In genomic region chr12:122087431-122088180, GRCh38 we compare ENCODE assay signal across 11 cellular contexts. TPM values are rescaled to one million over a fixed set of nuclear protein-coding genes. Genes with fewer than 3 reads are reported as not detected.
A peak's percentile ranks its signal among the peaks of the same experiment; 100 is the strongest.
DNase-seq lines count a peak whose midpoint lies in the region; ATAC-seq and TF ChIP-seq lines count a peak whose summit lies in the region.
"Had no signal": no experiment of that assay in that cellular context is flagged by ENCODE, and none has a peak within 500 bp of the region (broad histone marks: within the 10 kb centered on the region; RNA-seq: fewer than 3 reads in every experiment).

No MANE protein-coding gene starts in this region.

- H3K9me2 ChIP-seq in OCI-LY7 (ENCODE audit: insufficient read depth, low read length), result no peaks in the 10 kb centered on the region

- peak overlapping the region; percentile 5 for H3K27ac ChIP-seq in naive thymus-derived CD4-positive, alpha-beta T cell (ENCODE audit: low read depth, low read length)
- peak overlapping the region; percentile 71 to 95 (median 92) for H3K27ac ChIP-seq in transverse colon
- no peak overlapping the region for H3K27ac ChIP-seq in OCI-LY7 (ENCODE audit: low read depth, low read length, poor library complexity, severe bottlenecking)

- H3K36me3 ChIP-seq in naive thymus-derived CD4-positive, alpha-beta T cell (ENCODE audit: control insufficient read depth in 2 of 3, insufficient read depth in 3 of 3, low read length in 3 of 3), result peaks cover 0 to 6% (median 0%) of the 10 kb centered on the region in 3 experiments
- H3K36me3 ChIP-seq in transverse colon, result no peaks in the 10 kb centered on the region
- H3K36me3 ChIP-seq in OCI-LY7 (ENCODE audit: insufficient read depth, low read length), result peaks cover 63% of the 10 kb centered on the region

- peaks cover 78% of the 10 kb centered on the region for H3K36me3 Mint-ChIP-seq in activated T-cell treated with anti-CD3 and anti-CD28 coated beads, Interleukin-2, amount 50 U/mL, for 24 hours (ENCODE audit: low read depth)
- peaks cover 9 to 30% (median 12%) of the 10 kb centered on the region in 5 donors for H3K36me3 Mint-ChIP-seq in naive thymus-derived CD4-positive, alpha-beta T cell

- peaks cover 6 to 86% of the 10 kb centered on the region in 2 donors for H3K4me1 ChIP-seq in naive thymus-derived CD4-positive, alpha-beta T cell (ENCODE audit: control insufficient read depth in 2 of 2, insufficient read depth in 2 of 2, low read length in 2 of 2)
- peaks cover 75 to 100% (median 96%) of the 10 kb centered on the region in 4 donors for H3K4me1 ChIP-seq in transverse colon
- peaks cover 19% of the 10 kb centered on the region for H3K4me1 ChIP-seq in OCI-LY7 (ENCODE audit: insufficient read depth, low read length, poor library complexity, severe bottlenecking)

- H3K79me2 ChIP-seq in OCI-LY7 (ENCODE audit: insufficient read depth, low read depth, low read length), result peaks cover 29% of the 10 kb centered on the region

- no peaks in the 10 kb centered on the region for H3K9me3 ChIP-seq in naive thymus-derived CD4-positive, alpha-beta T cell (ENCODE audit: control insufficient read depth in 2 of 3, low read length in 3 of 3)
- H3K9me3 ChIP-seq in transverse colon (no peaks in the 10 kb centered on the region), OCI-LY7 (ENCODE audit: low read length) (no peaks in the 10 kb centered on the region)

- no peak for TF ChIP-seq POLR2A in transverse colon (IDR thresholded peaks at IDR 0.05)

- H3K4me2 ChIP-seq in OCI-LY7 (ENCODE audit: low read length), result no peak overlapping the region

- no peak overlapping the region for H3K4me3 Mint-ChIP-seq in activated T-cell treated with anti-CD3 and anti-CD28 coated beads, Interleukin-2, amount 50 U/mL, for 24 hours
- H3K4me3 Mint-ChIP-seq in naive thymus-derived CD4-positive, alpha-beta T cell, result peak overlapping the region in 7 of 10 donors; percentile 23 to 92 (median 67)

- H3K27ac Mint-ChIP-seq in activated T-cell treated with anti-CD3 and anti-CD28 coated beads, Interleukin-2, amount 50 U/mL, for 24 hours, result peak overlapping the region; percentile 83
- H3K27ac Mint-ChIP-seq in naive thymus-derived CD4-positive, alpha-beta T cell, result peak overlapping the region in 5 of 9 donors; percentile 75 to 96 (median 86)

- POLR2A ChIA-PET in naive thymus-derived CD4-positive, alpha-beta T cell (lab: Charles Lee), result interaction anchor here (0.9 to 8.7 kb wide), 4 partner anchors 9 to 35 kb away, joined by 3 to 95 read pairs (median 36); partner anchors contain the start of gene MLXIP
- POLR2A ChIA-PET in OCI-LY7 (lab: Charles Lee), result interaction anchor here (1.2 to 2.6 kb wide), 2 partner anchors 12 to 38 kb away, joined by 4 to 8 read pairs; no protein-coding TSS in a partner anchor

- H3K27me3 Mint-ChIP-seq in activated T-cell treated with anti-CD3 and anti-CD28 coated beads, Interleukin-2, amount 50 U/mL, for 24 hours, result no peaks in the 10 kb centered on the region
- no peaks in the 10 kb centered on the region for H3K27me3 Mint-ChIP-seq in naive thymus-derived CD4-positive, alpha-beta T cell

- H4K20me1 ChIP-seq in OCI-LY7 (ENCODE audit: insufficient read depth, low read length), result 0 out of 2 replicates have a peak, but pooled peaks cover 2% of the 10 kb centered on the region

- in situ Hi-C loops in transverse colon (cut with MboI; ENCODE audit: low pct_ligation_motif_present in 1 of 4, low pct_unique_long_range_greater_than_20kb in 1 of 4, low sequenced_read_pairs in 3 of 4), result no loop called here

- peak; percentile 20 for ATAC-seq in esophagus mucosa
- no peak for ATAC-seq in naive thymus-derived CD4-positive, alpha-beta T cell
- ATAC-seq: left lobe of liver, SK-N-SH treated with all-trans-retinoic acid at 6 μM for 48 hours had no signal

- no peaks in the 10 kb centered on the region for H3K9me3 Mint-ChIP-seq in activated T-cell treated with anti-CD3 and anti-CD28 coated beads, Interleukin-2, amount 50 U/mL, for 24 hours
- no peaks in the 10 kb centered on the region for H3K9me3 Mint-ChIP-seq in naive thymus-derived CD4-positive, alpha-beta T cell

- TF ChIP-seq CTCF in transverse colon (IDR thresholded peaks at IDR 0.05) (peak in 1 of 5 experiments; percentile 13), OCI-LY7 (conservative IDR thresholded peaks at IDR 0.05; ENCODE audit: low read length) (no peak)

- BruUV-seq in OCI-LY7 (replicated peaks; lab: Mats Ljungman, UMichigan), result no TSS peak

- peaks cover 69% of the 10 kb centered on the region for H3K4me1 Mint-ChIP-seq in activated T-cell treated with anti-CD3 and anti-CD28 coated beads, Interleukin-2, amount 50 U/mL, for 24 hours (ENCODE audit: low read depth)
- peaks cover 0 to 85% (median 52%) of the 10 kb centered on the region in 7 donors for H3K4me1 Mint-ChIP-seq in naive thymus-derived CD4-positive, alpha-beta T cell

- WGBS in transverse colon (ENCODE audit: low coverage in 1 of 2), 2 donors, result 50 to 54% methylated on average over 2 to 17 of the region's 17 CpGs

- DNase-seq in activated T-cell treated with anti-CD3 and anti-CD28 coated beads, Interleukin-2, amount 50 U/mL, for 24 hours, result no peak
- no peak for DNase-seq in activated T-cell treated with anti-CD3 and anti-CD28 coated beads, Interleukin-2, amount 50 U/mL, for 48 hours
- DNase-seq in naive thymus-derived CD4-positive, alpha-beta T cell, result no peak
- DNase-seq in transverse colon, result no peak
- DNase-seq in NCI-H226, result no peak
- DNase-seq in T-helper 9 cell, result no peak
- no peak for DNase-seq in OCI-LY7 (ENCODE audit: low spot score)
- DNase-seq: stimulated activated CD4-positive, alpha-beta T cell treated with anti-CD3 and anti-CD28 coated beads, Interleukin-15, amount 100 ng/mL, for 24 hours had no signal

- CTCF ChIA-PET in naive thymus-derived CD4-positive, alpha-beta T cell (lab: Charles Lee), result interaction anchor here (0.7 to 2.7 kb wide), 6 partner anchors 9 to 48 kb away, joined by 3 to 15 read pairs (median 4); no protein-coding TSS in a partner anchor
- CTCF ChIA-PET in OCI-LY7 (lab: Charles Lee; ENCODE audit: unreplicated experiment), result interaction anchor here (0.6 kb wide), 1 partner anchor 169 kb away, joined by 3 read pairs; the partner anchor contains the start of gene CFAP251

- no peak overlapping the region for H2AFZ ChIP-seq in OCI-LY7 (ENCODE audit: low read length)

- no peak for TF ChIP-seq EP300 in transverse colon (IDR thresholded peaks at IDR 0.05; ENCODE audit: low read depth)

- intact Hi-C loops in naive thymus-derived CD4-positive, alpha-beta T cell (cut with micrococcal nuclease), result loop anchor here (1.0 to 10.0 kb wide), 2 partner anchors 8 to 877 kb away; partner anchors contain the start of gene ABCB9 (in 1 of the 2)
- intact Hi-C loops in transverse colon (cut with DNase I; ENCODE audit: low total_unique reads), result no loop called here
- intact Hi-C loops in OCI-LY7 (cut with micrococcal nuclease; ENCODE audit: unreplicated experiment), result no loop called here

- H3K4me3 ChIP-seq in naive thymus-derived CD4-positive, alpha-beta T cell (ENCODE audit: low read length), result no peak overlapping the region
- H3K4me3 ChIP-seq in transverse colon (no peak overlapping the region), OCI-LY7 (ENCODE audit: low read depth, low read length, poor library complexity, severe bottlenecking) (no peak overlapping the region)

- H3K27me3 ChIP-seq in naive thymus-derived CD4-positive, alpha-beta T cell (ENCODE audit: control insufficient read depth in 2 of 2, insufficient read depth in 2 of 2, low read length in 2 of 2), result no peaks in the 10 kb centered on the region
- H3K27me3 ChIP-seq in transverse colon, result no peaks in the 10 kb centered on the region

RNA-seq across cellular contexts. Expression of gene MLXIP, which starts 9.1 kb away (rescaled TPM):
- total RNA-seq in esophagus mucosa, result 13.1 TPM
- total RNA-seq in naive thymus-derived CD4-positive, alpha-beta T cell, result 100 to 1,000 TPM in 4 of 5 experiments, 10 to 100 TPM in 1; 57.0 to 123 (median 115) TPM
- polyA plus RNA-seq in naive thymus-derived CD4-positive, alpha-beta T cell, result 10 to 100 TPM; 17.4 to 29.8 TPM
- total RNA-seq in transverse colon, result 100 to 1,000 TPM in 3 of 4 donors, 10 to 100 TPM in 1; 99.5 to 302 (median 151) TPM
- 18.6 and 27.5 TPM in 2 replicates for total RNA-seq in OCI-LY7 (2014; rRNA removed; shearing (Covaris generic))
- 44.7 and 59.9 TPM in 2 replicates for total RNA-seq in OCI-LY7 (2022)

Comparison
In these comparisons a context has a peak if more than half of its experiments do, and no peak if none do; other contexts are left out.
1. intact Hi-C loops: an anchor here in naive thymus-derived CD4-positive, alpha-beta T cell (1.0 to 10.0 kb wide); none called in transverse colon and OCI-LY7.